In genomic region chrX:119784747-119785446, GRCh38 we compare ENCODE assay signal across 8 cellular contexts. TPM values are rescaled to one million over a fixed set of nuclear protein-coding genes. Genes with fewer than 3 reads are reported as not detected.
A peak's percentile ranks its signal among the peaks of the same experiment; 100 is the strongest.
DNase-seq lines count a peak whose midpoint lies in the region; TF ChIP-seq lines count a peak whose summit lies in the region.

No MANE protein-coding gene starts in this region.

- peak; percentile 68 for DNase-seq in NB4 (ENCODE audit: low read depth)
- peak; percentile 48 to 57 for DNase-seq in activated CD4-positive, alpha-beta T cell treated with anti-CD3 and anti-CD28 coated beads, Interleukin-2, amount 50 U/mL, for 48 hours
- DNase-seq in esophagus muscularis mucosa (ENCODE audit: extremely low spot score) = no peak
- DNase-seq in stimulated activated CD4-positive, alpha-beta T cell treated with anti-CD3 and anti-CD28 coated beads, TNF-alpha, amount 100 ng/mL, for 24 hours (ENCODE audit: low read depth in 3 of 3) = peak in 2 of 3 experiments; percentile 10 to 32
- DNase-seq in HPDE6-E6E7 (ENCODE audit: extremely low spot score) = no peak
- no peak for DNase-seq in NCI-H510A treated with DMSO at 0.1 percent for 48 hours (lab: John Stamatoyannopoulos, UW)

- no peaks in the 10 kb centered on the region for H3K27me3 ChIP-seq in esophagus muscularis mucosa

- H3K4me3 ChIP-seq in NB4 (ENCODE audit: low read depth, low read length) = peak overlapping the region; percentile 21
- H3K4me3 ChIP-seq in esophagus muscularis mucosa = no peak overlapping the region

- no peak for TF ChIP-seq EP300 in esophagus muscularis mucosa (IDR thresholded peaks at IDR 0.05)

- 68% methylated on average over 8 of the region's 14 CpGs for WGBS in esophagus muscularis mucosa

- peaks cover 23 to 30% (median 28%) of the 10 kb centered on the region in 4 donors for H3K4me1 ChIP-seq in esophagus muscularis mucosa

- TF ChIP-seq POLR2A in NB4 (IDR thresholded peaks at IDR 0.05; ENCODE audit: extremely low read depth, insufficient read length) = no peak
- TF ChIP-seq POLR2A in esophagus muscularis mucosa (IDR thresholded peaks at IDR 0.05; ENCODE audit: low read depth) = no peak

- H3K36me3 ChIP-seq in esophagus muscularis mucosa = peaks cover 9 to 59% (median 46%) of the 10 kb centered on the region in 4 donors

- H3K9me3 ChIP-seq in esophagus muscularis mucosa = no peaks in the 10 kb centered on the region

- H3K27ac ChIP-seq in 22Rv1 (no peak overlapping the region), esophagus muscularis mucosa (replicated peaks in 1 of 4) (no peak overlapping the region)

- intact Hi-C loops in esophagus muscularis mucosa (cut with DNase I) = no loop called here

- peak; percentile 53 for TF ChIP-seq CTCF in 22Rv1 (IDR thresholded peaks at IDR 0.05)
- peak; percentile 87 for TF ChIP-seq CTCF in GM12873 (IDR thresholded peaks at IDR 0.05; ENCODE audit: insufficient read depth, low read depth, low read length, missing control alignments)
- TF ChIP-seq CTCF in NB4 (IDR thresholded peaks at IDR 0.05; ENCODE audit: low read depth, low read length) = peak; percentile 59
- TF ChIP-seq CTCF in esophagus muscularis mucosa (IDR thresholded peaks at IDR 0.05) = peak in 2 of 3 experiments; percentile 15 to 36

RNA-seq across cellular contexts. Expression of gene RPL39, which starts 6.5 kb away (rescaled TPM):
- 1,000 to 10,000 TPM in 3 of 4 donors, 100 to 1,000 TPM in 1; 593 to 7,104 (median 2,426) TPM for total RNA-seq in esophagus muscularis mucosa

RNA-seq across cellular contexts. Expression of gene SOWAHD, which starts 26.5 kb away (rescaled TPM):
- total RNA-seq in esophagus muscularis mucosa = not detected

Comparison
In these comparisons a context has a peak if more than half of its experiments do, and no peak if none do; other contexts are left out.
1. CTCF ChIP-seq: peak in every context shown above with its lines; median percentile 87 in GM12873; 59 in NB4; 53 in 22Rv1; 26 in esophagus muscularis mucosa.
2. DNase-seq: peak in NB4 (single experiment), activated CD4-positive, alpha-beta T cell treated with anti-CD3 and anti-CD28 coated beads, Interleukin-2, amount 50 U/mL, for 48 hours (2 of 2) and stimulated activated CD4-positive, alpha-beta T cell treated with anti-CD3 and anti-CD28 coated beads, TNF-alpha, amount 100 ng/mL, for 24 hours (2 of 3); none in esophagus muscularis mucosa (single experiment), HPDE6-E6E7 (single experiment) and NCI-H510A treated with DMSO at 0.1 percent for 48 hours (single experiment).